In genomic region chr7:23533160-23533559, GRCh38 we compare ENCODE assay signal across 14 cellular contexts. TPM values are rescaled to one million over a fixed set of nuclear protein-coding genes. Genes with fewer than 3 reads are reported as not detected.
DNase-seq lines count a peak whose midpoint lies in the region; ATAC-seq and TF ChIP-seq lines count a peak whose summit lies in the region.
"Had no signal": no experiment of that assay in that cellular context is flagged by ENCODE, and none has a peak within 500 bp of the region (broad histone marks: within the 10 kb centered on the region; RNA-seq: fewer than 3 reads in every experiment).

No MANE protein-coding gene starts in this region.

- WGBS in lower leg skin, 2 donors, result 95 to 96% methylated on average over 4 of the region's 4 CpGs

- peak overlapping the region; percentile 84 to 100 for H3K27ac Mint-ChIP-seq in T-cell

- CTCF ChIA-PET in T-cell (lab: Charles Lee), result interaction anchor here (0.6 to 1.2 kb wide), 4 partner anchors 10 to 64 kb away, joined by 3 to 4 read pairs (median 4); partner anchors contain the start of gene CCDC126 (in 1 of the 2)

- H3K4me3 Mint-ChIP-seq in T-cell, result peak overlapping the region; percentile 42 to 99 (median 64)

- peaks cover 4% of the 10 kb centered on the region for H3K36me3 Mint-ChIP-seq in T-cell

- H3K9me2 ChIP-seq in DOHH2 (replicated peaks; ENCODE audit: control insufficient read depth, low read length), result no peaks in the 10 kb centered on the region

- H3K4me1 ChIP-seq in BLaER1 (peaks cover 34% of the 10 kb centered on the region), DOHH2 (ENCODE audit: control insufficient read depth, low read length) (peaks cover 36% of the 10 kb centered on the region)

- peaks cover 9% of the 10 kb centered on the region; the same call in 1 of the 2 replicates for H3K36me3 ChIP-seq in BLaER1
- H3K36me3 ChIP-seq in DOHH2 (ENCODE audit: control insufficient read depth, low read length), result peaks cover 36% of the 10 kb centered on the region
- H3K36me3 ChIP-seq: left ventricle myocardium inferior had no signal

- H3K79me2 ChIP-seq in DOHH2 (ENCODE audit: control insufficient read depth, low read length), result peaks cover 37% of the 10 kb centered on the region

- peaks cover 13% of the 10 kb centered on the region for H3F3A ChIP-seq in DOHH2 (ENCODE audit: control insufficient read depth, insufficient read depth)

- intact Hi-C loops in lower leg skin (cut with DNase I; ENCODE audit: low total_unique reads), result no loop called here

- no peaks in the 10 kb centered on the region for H3K9me3 Mint-ChIP-seq in T-cell

- TF ChIP-seq POLR2A in lower leg skin (IDR thresholded peaks at IDR 0.05), result no peak

- H3K27me3 ChIP-seq in BLaER1 (no peaks in the 10 kb centered on the region), DOHH2 (ENCODE audit: control insufficient read depth, low read length) (no peaks in the 10 kb centered on the region)

- H3K4me3 ChIP-seq in BLaER1 (no peak overlapping the region), DOHH2 (ENCODE audit: low read length) (peak overlapping the region; percentile 80), epithelial cell of proximal tubule (ENCODE audit: low read depth, low read length) (no peak overlapping the region), lower leg skin (ENCODE audit: low read depth, poor library complexity, severe bottlenecking) (no peak overlapping the region)

- POLR2A ChIA-PET in T-cell (lab: Charles Lee), result interaction anchor here in 1 of 2 donors (1.1 kb wide), 1 partner anchor 1591 kb away, joined by 3 read pairs; the partner anchor contains the start of gene CYCS

- H3K27ac ChIP-seq in BLaER1, result no peak overlapping the region; the same call in 1 of the 2 replicates
- 0 out of 2 replicates have a peak overlapping the region, but pooled peaks have one; percentile 93 for H3K27ac ChIP-seq in DOHH2 (ENCODE audit: low read depth, low read length)
- H3K27ac ChIP-seq: parathyroid adenoma had no signal

- ATAC-seq in T-cell (replicated peaks in 1 of 4), result no peak

- H3K9ac ChIP-seq in BLaER1, result no peak overlapping the region
- H3K9ac ChIP-seq: parathyroid adenoma had no signal

- H3K4me2 ChIP-seq in BLaER1 (peak overlapping the region; percentile 75), DOHH2 (ENCODE audit: low read length) (peak overlapping the region; percentile 89)

- no peaks in the 10 kb centered on the region for H3K9me3 ChIP-seq in BLaER1
- no peaks in the 10 kb centered on the region for H3K9me3 ChIP-seq in DOHH2 (ENCODE audit: control insufficient read depth, insufficient read depth, low read length)
- H3K9me3 ChIP-seq: left ventricle myocardium inferior had no signal

- DNase-seq in T-cell (no peak), epithelial cell of proximal tubule (ENCODE audit: low read depth) (no peak), dedifferentiated amniotic fluid mesenchymal stem cell (ENCODE audit: extremely low spot score) (no peak), lower leg skin (ENCODE audit: low spot score in 2 of 2) (no peak), NCI-H187 (lab: John Stamatoyannopoulos, UW) (no peak), A172 (ENCODE audit: low spot score) (no peak)
- DNase-seq: COR-L47; GOT3; left ventricle myocardium inferior; NCI-H2081; stimulated activated CD4-positive, alpha-beta T cell treated with anti-CD3 and anti-CD28 coated beads, Interleukin-4, amount 100 ng/mL, for 24 hours had no signal

- peaks cover 33 to 39% (median 35%) of the 10 kb centered on the region in 3 donors for H3K4me1 Mint-ChIP-seq in T-cell

- peaks cover 32% of the 10 kb centered on the region for H4K20me1 ChIP-seq in BLaER1
- peaks cover 32% of the 10 kb centered on the region for H4K20me1 ChIP-seq in DOHH2 (ENCODE audit: control insufficient read depth, insufficient read depth, low read depth, low read length)

- no peaks in the 10 kb centered on the region for H3K27me3 Mint-ChIP-seq in T-cell

- TF ChIP-seq CTCF in DOHH2 (IDR thresholded peaks at IDR 0.05; ENCODE audit: low read depth, low read length, poor library complexity, severe bottlenecking) (peak; percentile 32), epithelial cell of proximal tubule (conservative IDR thresholded peaks at IDR 0.05; ENCODE audit: low read depth, low read length) (peak; percentile 5), lower leg skin (IDR thresholded peaks at IDR 0.05) (no peak)

RNA-seq across cellular contexts. Expression of gene TRA2A, which starts 1.4 kb away (rescaled TPM):
- total RNA-seq in T-cell, result 100 to 1,000 TPM; 105 to 246 (median 119) TPM
- total RNA-seq in epithelial cell of proximal tubule, result 23.1 and 28.7 TPM in 2 replicates
- total RNA-seq in lower leg skin, result 10 to 100 TPM; 24.6 to 37.9 (median 29.5) TPM
- total RNA-seq in A172 (2014; rRNA removed; shearing (Covaris generic)), result 18.9 and 27.5 TPM in 2 replicates

Comparison
In these comparisons a context has a peak if more than half of its experiments do, and no peak if none do; other contexts are left out.
1. CTCF ChIP-seq: peak in DOHH2 (single experiment) and epithelial cell of proximal tubule (single experiment); none in lower leg skin (0 of 3).